ENCODE assay signal across 31 cellular contexts in the genomic region with DNA sequence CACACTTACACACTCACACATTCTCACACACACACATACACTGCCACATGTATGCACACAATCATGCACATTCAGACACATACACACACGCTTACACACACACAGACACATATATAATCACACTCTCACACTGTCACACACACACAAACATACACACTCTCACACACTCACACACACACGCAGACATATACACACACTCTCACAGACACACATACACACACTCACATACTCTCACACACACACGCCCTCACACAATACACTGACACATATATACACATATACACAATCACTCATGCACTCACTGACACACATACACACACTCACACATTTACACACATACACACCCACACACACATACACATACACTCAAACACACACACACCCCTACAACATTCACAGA.
"Had no signal": no experiment of that assay in that cellular context is flagged by ENCODE, and none has a peak within 500 bp of the region (broad histone marks: within the 10 kb centered on the region; RNA-seq: fewer than 3 reads in every experiment).

No MANE protein-coding gene starts in this region.

- H3K36me3 ChIP-seq: adrenal gland, breast epithelium, Peyer's patch, SJSA1 had no signal

- H3K9ac ChIP-seq: SK-N-SH had no signal

- H3K27ac ChIP-seq: adrenal gland, body of pancreas, breast epithelium, Peyer's patch, SJSA1 had no signal

- H3K27me3 ChIP-seq: adrenal gland, body of pancreas, breast epithelium, Peyer's patch, SJSA1 had no signal

- H3K4me2 ChIP-seq: SK-N-SH had no signal

- ATAC-seq: activated CD8-positive, alpha-beta T cell treated with anti-CD3 and anti-CD28 coated beads for 36 hours; activated naive CD4-positive, alpha-beta T cell treated with anti-CD3 and anti-CD28 coated beads, Interleukin-2, amount 50 U/mL, for 72 hours; body of pancreas; PC-3 had no signal

- H3K4me1 ChIP-seq: adrenal gland, body of pancreas, breast epithelium, Peyer's patch, SJSA1 had no signal

- H3K4me3 ChIP-seq: adrenal gland, body of pancreas, breast epithelium, Peyer's patch, SJSA1 had no signal

- H3K9me3 ChIP-seq: adrenal gland, body of pancreas, breast epithelium, SJSA1, SK-N-SH had no signal

- DNase-seq: activated CD4-positive, alpha-beta T cell treated with anti-CD3 and anti-CD28 coated beads, Interleukin-2, amount 10 ng/mL, durations not matched to agents 24 days and 14 days; activated CD4-positive, alpha-beta T cell treated with anti-CD3 and anti-CD28 coated beads, Interleukin-2, amount 50 U/mL, for 4 hours; activated CD8-positive, alpha-beta T cell treated with anti-CD3 and anti-CD28 coated beads for 36 hours; activated gamma-delta T cell; activated naive CD4-positive, alpha-beta T cell treated with Interleukin-2 at 50 U/mL for 16 hours; activated T-cell treated with anti-CD3 and anti-CD28 coated beads, Interleukin-2, amount 50 U/mL, for 1 hour; adrenal gland; body of pancreas; caudate nucleus; cerebellar nuclear complex; NCI-H1092 treated with DMSO at 0.1 percent for 48 hours; NCI-H1417; NCI-H146; NCI-H187; NCI-H2029 treated with DMSO at 0.1 percent for 48 hours; NCI-H2107; NCI-H2171; NCI-H510A; NCI-H526; NCI-H748 treated with DMSO at 0.1 percent for 48 hours; NK-92 treated with Interleukin-12 subunit alpha and Interleukin-12 subunit beta, amount 100 ng/mL, for 24 hours; PC-3; Peyer's patch; RPMI8226; SHP77 treated with DMSO at 0.1 percent for 48 hours; SK-N-SH had no signal

- FAIRE-seq: astrocyte, TTC549 had no signal
